In the genomic region with DNA sequence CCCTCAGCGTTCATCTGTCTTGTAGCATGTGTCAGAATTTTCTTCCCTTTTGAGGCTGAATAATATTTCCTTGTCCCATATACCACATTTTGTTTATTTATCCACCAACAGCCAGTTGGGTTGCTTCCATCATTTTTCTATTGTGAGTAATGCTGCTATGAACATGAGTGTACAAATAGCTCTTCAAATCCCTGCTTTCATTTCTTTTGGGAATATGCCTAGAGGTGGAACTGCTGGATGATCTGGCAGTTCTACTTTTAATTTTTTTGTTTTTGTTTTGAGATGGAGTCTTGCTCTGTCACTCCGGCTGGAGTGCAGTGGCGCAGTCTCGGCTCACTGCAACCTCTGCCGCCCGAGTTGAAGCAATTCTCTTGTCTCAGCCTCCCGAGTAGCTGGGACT, we compare ENCODE assay signal across 13 cellular contexts.
DNase-seq lines count a peak whose midpoint lies in the region; ATAC-seq, FAIRE-seq and TF ChIP-seq lines count a peak whose summit lies in the region.
"Had no signal": no experiment of that assay in that cellular context is flagged by ENCODE, and none has a peak within 500 bp of the region (broad histone marks: within the 10 kb centered on the region; RNA-seq: fewer than 3 reads in every experiment).

No MANE protein-coding gene starts in this region.

- FAIRE-seq in HTR-8/SVneo (lab: Jason Lieb, UNC) (no peak), RCC 7860 (lab: Jason Lieb, UNC) (no peak)
- FAIRE-seq: colon had no signal

- no peaks in the 10 kb centered on the region for H3K27me3 ChIP-seq in transverse colon

- H3K4me1 ChIP-seq in transverse colon, result peaks cover 0 to 7% (median 5%) of the 10 kb centered on the region in 4 donors

- H3K27ac Mint-ChIP-seq in glutamatergic neuron (ENCODE audit: unreplicated experiment), result no peak overlapping the region

- H3K36me3 ChIP-seq in transverse colon, result no peaks in the 10 kb centered on the region

- no peaks in the 10 kb centered on the region for H3K36me3 Mint-ChIP-seq in glutamatergic neuron (ENCODE audit: unreplicated experiment)

- H3K9me3 ChIP-seq in transverse colon, result no peaks in the 10 kb centered on the region

- TF ChIP-seq EP300 in transverse colon (IDR thresholded peaks at IDR 0.05; ENCODE audit: low read depth), result no peak

- TF ChIP-seq POLR2A in transverse colon (IDR thresholded peaks at IDR 0.05), result no peak

- H3K4me1 Mint-ChIP-seq in glutamatergic neuron (ENCODE audit: low read depth, unreplicated experiment), result no peaks in the 10 kb centered on the region

- H3K27me3 Mint-ChIP-seq in glutamatergic neuron (ENCODE audit: unreplicated experiment), result no peaks in the 10 kb centered on the region

- 43 to 81% methylated on average over 1 to 7 of the region's 7 CpGs for WGBS in transverse colon (ENCODE audit: low coverage in 1 of 2), 2 donors

- peak overlapping the region; percentile 40 for H3K4me3 ChIP-seq in coronary artery
- no peak overlapping the region for H3K4me3 ChIP-seq in transverse colon

- no peaks in the 10 kb centered on the region for H3K9me3 Mint-ChIP-seq in glutamatergic neuron (ENCODE audit: unreplicated experiment)

- intact Hi-C loops in transverse colon (cut with DNase I; ENCODE audit: low total_unique reads), result no loop called here

- peak; percentile 12 for DNase-seq in HTR-8/SVneo (ENCODE audit: insufficient read length, low spot score)
- DNase-seq in coronary artery (ENCODE audit: low spot score), result no peak
- DNase-seq in kidney glomerular epithelial cell (lab: John Stamatoyannopoulos, UW), result peak; percentile 42
- DNase-seq in transverse colon, result no peak
- DNase-seq in RCC 7860 (ENCODE audit: low spot score), result no peak
- DNase-seq in glutamatergic neuron, result no peak
- DNase-seq in hippocampal formation (lab: John Stamatoyannopoulos, UW), result no peak
- DNase-seq: activated CD4-positive, alpha-beta T cell treated with anti-CD3 and anti-CD28 coated beads, Interleukin-2, amount 50 U/mL, for 4 hours; GF-D8; MV-4-11; stimulated activated CD4-positive, alpha-beta T cell treated with anti-CD3 and anti-CD28 coated beads, Interleukin-2, amount 100 ng/mL, for 24 hours had no signal

- ATAC-seq in GM18868 (IDR thresholded peaks at IDR 0.05; ENCODE audit: unreplicated experiment), result no peak

- no peak for TF ChIP-seq CTCF in coronary artery (IDR thresholded peaks at IDR 0.05)
- TF ChIP-seq CTCF in transverse colon (IDR thresholded peaks at IDR 0.05), result no peak
- no peak for TF ChIP-seq CTCF in glutamatergic neuron (IDR thresholded peaks at IDR 0.05; ENCODE audit: partially characterized antibody, unreplicated experiment)

- no peak overlapping the region for H3K4me3 Mint-ChIP-seq in glutamatergic neuron (ENCODE audit: unreplicated experiment)

- in situ Hi-C loops in transverse colon (cut with MboI; ENCODE audit: low pct_ligation_motif_present in 1 of 4, low pct_unique_long_range_greater_than_20kb in 1 of 4, low sequenced_read_pairs in 3 of 4), result no loop called here

- H3K27ac ChIP-seq in coronary artery, result peak overlapping the region; percentile 77 to 90
- H3K27ac ChIP-seq in transverse colon, result peak overlapping the region; percentile 26 to 60 (median 52)

Comparison
In these comparisons a context has a peak if more than half of its experiments do, and no peak if none do; other contexts are left out.
1. DNase-seq: peak in HTR-8/SVneo (single experiment) and kidney glomerular epithelial cell (single experiment); none in coronary artery (single experiment), transverse colon (single experiment), RCC 7860 (single experiment), glutamatergic neuron (single experiment) and hippocampal formation (0 of 2).